8 cellular contexts compared by ENCODE assay signal in the genomic region with DNA sequence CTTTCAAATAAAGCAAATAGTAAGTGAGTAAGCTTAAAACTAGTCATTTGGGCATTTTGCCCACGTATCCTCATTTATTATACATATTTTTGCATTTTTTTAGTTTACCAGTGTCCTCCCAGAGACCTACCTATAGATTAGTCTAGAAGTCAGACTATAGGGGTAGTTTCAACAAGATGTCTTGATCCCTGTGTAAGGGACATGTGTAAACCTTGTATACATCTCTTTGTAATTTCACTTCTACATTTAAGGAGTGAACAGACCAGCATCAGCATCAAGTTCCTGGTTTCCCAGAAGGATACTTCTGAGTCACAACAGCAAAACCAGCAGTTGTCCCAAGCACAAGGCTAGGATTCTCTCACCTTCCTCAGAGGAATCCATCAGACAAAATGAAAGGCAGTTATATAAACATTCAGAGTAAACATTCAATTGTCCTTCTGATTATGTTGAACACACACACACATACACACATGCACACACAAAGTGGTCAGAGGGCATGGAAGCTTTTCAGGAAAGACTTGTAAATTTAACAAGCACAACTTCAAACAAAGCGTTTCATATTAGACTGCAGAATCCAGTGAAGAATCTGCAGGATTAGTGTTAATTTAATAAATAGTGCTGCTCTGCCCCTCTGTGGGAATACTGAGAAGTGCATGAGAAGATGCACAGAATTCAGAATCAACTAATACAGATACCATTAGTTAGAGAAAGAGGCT. TPM values are rescaled to one million over a fixed set of nuclear protein-coding genes. Genes with fewer than 3 reads are reported as not detected.
DNase-seq lines count a peak whose midpoint lies in the region; ATAC-seq lines count a peak whose summit lies in the region.

No MANE protein-coding gene starts in this region.

- H3K9me3 ChIP-seq in aorta (ENCODE audit: control insufficient read depth, low read length) = no peaks in the 10 kb centered on the region

- WGBS in aorta, 2 donors = 35 to 43% methylated on average over 2 of the region's 2 CpGs

- no peak for DNase-seq in activated naive CD4-positive, alpha-beta T cell (lab: John Stamatoyannopoulos, UW)
- DNase-seq in SHP77 (lab: John Stamatoyannopoulos, UW) = peak; percentile 53 to 56
- peak; percentile 52 for DNase-seq in dedifferentiated amniotic fluid mesenchymal stem cell (ENCODE audit: extremely low spot score)
- peak; percentile 81 for DNase-seq in medulla oblongata (ENCODE audit: extremely low spot score)
- DNase-seq in aorta = no peak

- intact Hi-C loops in aorta (cut with DNase I) = loop anchor here (5.0 to 10.0 kb wide), 6 partner anchors 1207 to 1445 kb away; a partner anchor contains a TSS

- H3K9me3 Mint-ChIP-seq in activated naive CD4-positive, alpha-beta T cell treated with anti-CD3 and anti-CD28 coated beads, Interleukin-2, amount 50 U/mL, for 24 hours = no peaks in the 10 kb centered on the region

- H3K27me3 Mint-ChIP-seq in activated naive CD4-positive, alpha-beta T cell treated with anti-CD3 and anti-CD28 coated beads, Interleukin-2, amount 50 U/mL, for 24 hours = no peaks in the 10 kb centered on the region

- peak overlapping the region; percentile 17 for H3K27ac Mint-ChIP-seq in activated naive CD4-positive, alpha-beta T cell treated with anti-CD3 and anti-CD28 coated beads, Interleukin-2, amount 50 U/mL, for 24 hours

- no peaks in the 10 kb centered on the region for H3K4me1 ChIP-seq in aorta (ENCODE audit: control insufficient read depth in 1 of 2, insufficient read depth in 2 of 2, low read length in 2 of 2)

- H3K36me3 Mint-ChIP-seq in activated naive CD4-positive, alpha-beta T cell treated with anti-CD3 and anti-CD28 coated beads, Interleukin-2, amount 50 U/mL, for 24 hours = no peaks in the 10 kb centered on the region

- H3K36me3 ChIP-seq in aorta (ENCODE audit: control insufficient read depth in 1 of 2, insufficient read depth in 2 of 2, low read length in 1 of 2) = no peaks in the 10 kb centered on the region

- H3K4me3 Mint-ChIP-seq in activated naive CD4-positive, alpha-beta T cell treated with anti-CD3 and anti-CD28 coated beads, Interleukin-2, amount 50 U/mL, for 24 hours = no peak overlapping the region

- H3K27ac ChIP-seq in aorta (ENCODE audit: low read depth in 1 of 2, low read length in 2 of 2) = no peak overlapping the region

- no peak overlapping the region for H3K4me3 ChIP-seq in aorta (ENCODE audit: low read length in 2 of 2)

- H3K27me3 ChIP-seq in aorta (ENCODE audit: control insufficient read depth in 1 of 2, insufficient read depth in 2 of 2, low read length in 1 of 2) = no peaks in the 10 kb centered on the region

- ATAC-seq in GM21515 (IDR thresholded peaks at IDR 0.05; ENCODE audit: unreplicated experiment) (peak; percentile 90), HG03575 (IDR thresholded peaks at IDR 0.05; ENCODE audit: extremely low read depth, insufficient number of reproducible peaks, low FRiP score, unreplicated experiment) (peak; percentile 77), aorta (ENCODE audit: low FRiP score) (peak; percentile 73)

- H3K4me1 Mint-ChIP-seq in activated naive CD4-positive, alpha-beta T cell treated with anti-CD3 and anti-CD28 coated beads, Interleukin-2, amount 50 U/mL, for 24 hours = peaks cover 15% of the 10 kb centered on the region

RNA-seq across cellular contexts. Expression of a gene that starts 55.4 kb away (rescaled TPM):
- total RNA-seq in aorta = 100 to 1,000 TPM; 107 to 133 TPM
- polyA plus RNA-seq in aorta = 100 to 1,000 TPM; 217 to 436 TPM

Comparison
In these comparisons a context has a peak if more than half of its experiments do, and no peak if none do; other contexts are left out.
1. DNase-seq: peak in SHP77 (2 of 2), dedifferentiated amniotic fluid mesenchymal stem cell (single experiment) and medulla oblongata (single experiment); none in activated naive CD4-positive, alpha-beta T cell (0 of 4) and aorta (0 of 2).
2. Peak in every context shown above with its lines, with median percentiles within 50 percentile points of each other: ATAC-seq.